ENCODE assay signal across 31 cellular contexts in genomic region chr6:119195204-119195603, GRCh38.
"Had no signal": no experiment of that assay in that cellular context is flagged by ENCODE, and none has a peak within 500 bp of the region (broad histone marks: within the 10 kb centered on the region; RNA-seq: fewer than 3 reads in every experiment).

No MANE protein-coding gene starts in this region.

- H3K4me1 ChIP-seq: foreskin keratinocyte, gastrocnemius medialis, heart left ventricle had no signal

- H3K4me3 Mint-ChIP-seq: activated CD4-positive, alpha-beta memory T cell treated with anti-CD3 and anti-CD28 coated beads, Interleukin-2, amount 10 ng/mL, durations not matched to agents 7 days and 5 days; activated CD4-positive, alpha-beta T cell treated with anti-CD3 and anti-CD28 coated beads, Interleukin-2, amount 10 ng/mL, durations not matched to agents 7 days and 5 days; activated naive CD4-positive, alpha-beta T cell treated with anti-CD3 and anti-CD28 coated beads for 36 hours; activated naive CD4-positive, alpha-beta T cell treated with anti-CD3 and anti-CD28 coated beads, Interleukin-2, amount 50 U/mL, for 24 hours; activated naive CD8-positive, alpha-beta T cell treated with anti-CD3 and anti-CD28 coated beads for 36 hours; activated naive CD8-positive, alpha-beta T cell treated with anti-CD3 and anti-CD28 coated beads, Interleukin-2, amount 50 U/mL, for 24 hours; activated T-cell treated with anti-CD3 and anti-CD28 coated beads, Interleukin-2, amount 50 U/mL, for 4 hours; activated T-helper 1 cell treated with anti-CD3 and anti-CD28 coated beads, Interleukin-12 subunit alpha, Interleukin-12 subunit beta, Interleukin-2, Interleukin-4 antibody, amounts not matched to agents 30 ng/mL and 10 ng/mL and 1 ng/mL, durations not matched to agents 14 hours and 24 hours and 36 hours; effector memory CD8-positive, alpha-beta T cell; WTC11 had no signal

- H3K9me3 Mint-ChIP-seq: activated CD4-positive, alpha-beta memory T cell treated with anti-CD3 and anti-CD28 coated beads, Interleukin-2, amount 10 ng/mL, durations not matched to agents 7 days and 5 days; activated CD4-positive, alpha-beta T cell treated with anti-CD3 and anti-CD28 coated beads, Interleukin-2, amount 10 ng/mL, durations not matched to agents 7 days and 5 days; activated naive CD4-positive, alpha-beta T cell treated with anti-CD3 and anti-CD28 coated beads for 36 hours; activated naive CD4-positive, alpha-beta T cell treated with anti-CD3 and anti-CD28 coated beads, Interleukin-2, amount 50 U/mL, for 24 hours; activated naive CD8-positive, alpha-beta T cell treated with anti-CD3 and anti-CD28 coated beads for 36 hours; activated naive CD8-positive, alpha-beta T cell treated with anti-CD3 and anti-CD28 coated beads, Interleukin-2, amount 50 U/mL, for 24 hours; activated T-cell treated with anti-CD3 and anti-CD28 coated beads, Interleukin-2, amount 50 U/mL, for 4 hours; activated T-helper 1 cell treated with anti-CD3 and anti-CD28 coated beads, Interleukin-12 subunit alpha, Interleukin-12 subunit beta, Interleukin-2, Interleukin-4 antibody, amounts not matched to agents 30 ng/mL and 10 ng/mL and 1 ng/mL, durations not matched to agents 14 hours and 24 hours and 36 hours; activated T-helper 2 cell treated with anti-CD3 and anti-CD28 coated beads, Interferon-gamma antibody, Interleukin-2, Interleukin-4, amounts not matched to agents 10 μg/mL and 5 μg/mL and 100 μg/mL, durations not matched to agents 14 hours and 24 hours and 36 hours; effector memory CD8-positive, alpha-beta T cell; WTC11 had no signal

- H3K27me3 Mint-ChIP-seq: activated CD4-positive, alpha-beta memory T cell treated with anti-CD3 and anti-CD28 coated beads, Interleukin-2, amount 10 ng/mL, durations not matched to agents 7 days and 5 days; activated CD4-positive, alpha-beta T cell treated with anti-CD3 and anti-CD28 coated beads, Interleukin-2, amount 10 ng/mL, durations not matched to agents 7 days and 5 days; activated naive CD4-positive, alpha-beta T cell treated with anti-CD3 and anti-CD28 coated beads, Interleukin-2, amount 50 U/mL, for 24 hours; activated naive CD8-positive, alpha-beta T cell treated with anti-CD3 and anti-CD28 coated beads for 36 hours; activated naive CD8-positive, alpha-beta T cell treated with anti-CD3 and anti-CD28 coated beads, Interleukin-2, amount 50 U/mL, for 24 hours; effector memory CD8-positive, alpha-beta T cell had no signal

- H3K27ac Mint-ChIP-seq: activated CD4-positive, alpha-beta memory T cell treated with anti-CD3 and anti-CD28 coated beads, Interleukin-2, amount 10 ng/mL, durations not matched to agents 7 days and 5 days; activated CD4-positive, alpha-beta T cell treated with anti-CD3 and anti-CD28 coated beads, Interleukin-2, amount 10 ng/mL, durations not matched to agents 7 days and 5 days; activated naive CD4-positive, alpha-beta T cell treated with anti-CD3 and anti-CD28 coated beads for 36 hours; activated naive CD4-positive, alpha-beta T cell treated with anti-CD3 and anti-CD28 coated beads, Interleukin-2, amount 50 U/mL, for 24 hours; activated naive CD8-positive, alpha-beta T cell treated with anti-CD3 and anti-CD28 coated beads for 36 hours; activated naive CD8-positive, alpha-beta T cell treated with anti-CD3 and anti-CD28 coated beads, Interleukin-2, amount 50 U/mL, for 24 hours; activated T-helper 1 cell treated with anti-CD3 and anti-CD28 coated beads, Interleukin-12 subunit alpha, Interleukin-12 subunit beta, Interleukin-2, Interleukin-4 antibody, amounts not matched to agents 30 ng/mL and 10 ng/mL and 1 ng/mL, durations not matched to agents 14 hours and 24 hours and 36 hours; activated T-helper 2 cell treated with anti-CD3 and anti-CD28 coated beads, Interferon-gamma antibody, Interleukin-2, Interleukin-4, amounts not matched to agents 10 μg/mL and 5 μg/mL and 100 μg/mL, durations not matched to agents 14 hours and 24 hours and 36 hours; WTC11 had no signal

- H3K9me3 ChIP-seq: adrenal gland, body of pancreas, esophagus muscularis mucosa, gastrocnemius medialis, heart left ventricle had no signal

- DNase-seq: activated CD4-positive, alpha-beta memory T cell treated with anti-CD3 and anti-CD28 coated beads, Interleukin-2, amount 10 ng/mL, durations not matched to agents 7 days and 5 days; activated CD4-positive, alpha-beta T cell treated with anti-CD3 and anti-CD28 coated beads for 1 hour; activated CD4-positive, alpha-beta T cell treated with anti-CD3 and anti-CD28 coated beads for 4 hours; activated CD4-positive, alpha-beta T cell treated with anti-CD3 and anti-CD28 coated beads, Interleukin-2, amount 10 ng/mL, durations not matched to agents 7 days and 5 days; activated CD4-positive, alpha-beta T cell treated with anti-CD3 and anti-CD28 coated beads, Interleukin-2, amount 50 U/mL, for 4 hours; activated CD8-positive, alpha-beta memory T cell treated with anti-CD3 and anti-CD28 coated beads, Interleukin-2, amount 50 U/mL, for 48 hours; activated effector memory CD4-positive, alpha-beta T cell treated with anti-CD3 and anti-CD28 coated beads, Interleukin-2, amount 50 U/mL, for 16 hours; activated naive CD4-positive, alpha-beta T cell treated with anti-CD3 and anti-CD28 coated beads for 36 hours; activated naive CD8-positive, alpha-beta T cell treated with anti-CD3 and anti-CD28 coated beads for 36 hours; activated naive CD8-positive, alpha-beta T cell treated with anti-CD3 and anti-CD28 coated beads, Interleukin-2, amount 50 U/mL, for 24 hours; activated T-cell treated with anti-CD3 and anti-CD28 coated beads, Interleukin-2, amount 50 U/mL, for 4 hours; amygdala; aorta; body of pancreas; caudate nucleus; cortex of kidney; dermis blood vessel endothelial cell; effector CD4-positive, alpha-beta T cell; effector memory CD8-positive, alpha-beta T cell; erythroblast; foreskin keratinocyte; gastrocnemius medialis; glutamatergic neuron; heart left ventricle; T-helper 2 cell had no signal

- ATAC-seq: activated naive CD8-positive, alpha-beta T cell treated with anti-CD3 and anti-CD28 coated beads, Interleukin-2, amount 50 U/mL, for 24 hours; activated T-cell treated with anti-CD3 and anti-CD28 coated beads, Interleukin-2, amount 50 U/mL, for 4 hours; body of pancreas; effector memory CD8-positive, alpha-beta T cell; foreskin keratinocyte; gastrocnemius medialis; heart left ventricle; WTC11 had no signal

- H3K27me3 ChIP-seq: adrenal gland, body of pancreas, esophagus muscularis mucosa, foreskin keratinocyte, gastrocnemius medialis, heart left ventricle had no signal

- H3K4me3 ChIP-seq: adrenal gland, body of pancreas, esophagus muscularis mucosa, gastrocnemius medialis, heart left ventricle had no signal

- H3K36me3 Mint-ChIP-seq: WTC11 had no signal

- H3K4me1 Mint-ChIP-seq: activated CD4-positive, alpha-beta memory T cell treated with anti-CD3 and anti-CD28 coated beads, Interleukin-2, amount 10 ng/mL, durations not matched to agents 7 days and 5 days; activated CD4-positive, alpha-beta T cell treated with anti-CD3 and anti-CD28 coated beads, Interleukin-2, amount 10 ng/mL, durations not matched to agents 7 days and 5 days; activated naive CD4-positive, alpha-beta T cell treated with anti-CD3 and anti-CD28 coated beads, Interleukin-2, amount 50 U/mL, for 24 hours; activated naive CD8-positive, alpha-beta T cell treated with anti-CD3 and anti-CD28 coated beads for 36 hours; activated naive CD8-positive, alpha-beta T cell treated with anti-CD3 and anti-CD28 coated beads, Interleukin-2, amount 50 U/mL, for 24 hours; WTC11 had no signal

- H3K27ac ChIP-seq: adrenal gland, body of pancreas, esophagus muscularis mucosa, foreskin keratinocyte, gastrocnemius medialis, heart left ventricle had no signal

- H3K36me3 ChIP-seq: gastrocnemius medialis had no signal
